Comparison of ENCODE assay signal across 8 cellular contexts in genomic region chr7:108002726-108003590, GRCh38. TPM values are rescaled to one million over a fixed set of nuclear protein-coding genes. Genes with fewer than 3 reads are reported as not detected.
A peak's percentile ranks its signal among the peaks of the same experiment; 100 is the strongest.
DNase-seq lines count a peak whose midpoint lies in the region; ATAC-seq and TF ChIP-seq lines count a peak whose summit lies in the region.

Gene LAMB1, minus strand, starts transcription at chr7:108003161. Its CDS starts 276 bp downstream, at chr7:108002885.

- CTCF ChIA-PET in AG04449 (lab: Yijun Ruan, JAX), result interaction anchor here (0.7 to 5.8 kb wide), 4 partner anchors 9 to 141 kb away, joined by 3 to 32 read pairs (median 4); no protein-coding TSS in a partner anchor

- POLR2A ChIA-PET in AG04449 (lab: Yijun Ruan, JAX), result interaction anchor here (1.3 to 2.9 kb wide), 2 partner anchors 12 to 135 kb away, joined by 4 to 12 read pairs; no protein-coding TSS in a partner anchor

- H3K27me3 ChIP-seq in layer of hippocampus (ENCODE audit: control insufficient read depth, insufficient read depth, low read length), result peaks cover 2% of the 10 kb centered on the region

- peak within 1 kb of the TSS; percentile 38 for H3K27ac ChIP-seq in layer of hippocampus (ENCODE audit: low read depth, low read length)

- no peaks in the 10 kb centered on the region for H3K9me3 Mint-ChIP-seq in stimulated activated effector memory CD8-positive, alpha-beta T cell treated with anti-CD3 and anti-CD28 coated beads, Interleukin-12 subunit alpha, Interleukin-12 subunit beta, amount 100 ng/mL, for 72 hours

- peaks cover 22% of the 10 kb centered on the region for H3K4me1 Mint-ChIP-seq in stimulated activated effector memory CD8-positive, alpha-beta T cell treated with anti-CD3 and anti-CD28 coated beads, Interleukin-12 subunit alpha, Interleukin-12 subunit beta, amount 100 ng/mL, for 72 hours

- H3K27ac Mint-ChIP-seq in stimulated activated effector memory CD8-positive, alpha-beta T cell treated with anti-CD3 and anti-CD28 coated beads, Interleukin-12 subunit alpha, Interleukin-12 subunit beta, amount 100 ng/mL, for 72 hours, result no peak within 1 kb of the TSS

- no peaks in the 10 kb centered on the region for H3K36me3 Mint-ChIP-seq in stimulated activated effector memory CD8-positive, alpha-beta T cell treated with anti-CD3 and anti-CD28 coated beads, Interleukin-12 subunit alpha, Interleukin-12 subunit beta, amount 100 ng/mL, for 72 hours

- no peak for ATAC-seq in stimulated activated effector memory CD8-positive, alpha-beta T cell treated with anti-CD3 and anti-CD28 coated beads, Interleukin-12 subunit alpha, Interleukin-12 subunit beta, amount 100 ng/mL, for 72 hours
- ATAC-seq in HG03097 (IDR thresholded peaks at IDR 0.05; ENCODE audit: low FRiP score, unreplicated experiment), result no peak

- TF ChIP-seq CTCF in AG04449 (IDR thresholded peaks at IDR 0.05; ENCODE audit: insufficient read depth, low read length, missing control alignments), result no peak

- DNase-seq in AG04449 (ENCODE audit: low read depth, low spot score) (no peak), H4 (ENCODE audit: low spot score) (peak; percentile 85), RPMI7951 (ENCODE audit: low read depth) (peak; percentile 83), dedifferentiated amniotic fluid mesenchymal stem cell (ENCODE audit: extremely low spot score) (peak; percentile 48), cerebellar nuclear complex (lab: John Stamatoyannopoulos, UW) (no peak)
- DNase-seq in stimulated activated effector memory CD8-positive, alpha-beta T cell treated with anti-CD3 and anti-CD28 coated beads, Interleukin-12 subunit alpha, Interleukin-12 subunit beta, amount 100 ng/mL, for 72 hours (ENCODE audit: low spot score in 2 of 2), result no peak

- peak within 1 kb of the TSS; percentile 82 for H3K4me3 ChIP-seq in AG04449 (ENCODE audit: low read depth, low read length)

- peak within 1 kb of the TSS; percentile 61 for H3K4me3 Mint-ChIP-seq in stimulated activated effector memory CD8-positive, alpha-beta T cell treated with anti-CD3 and anti-CD28 coated beads, Interleukin-12 subunit alpha, Interleukin-12 subunit beta, amount 100 ng/mL, for 72 hours

RNA-seq across cellular contexts. Expression of gene LAMB1, which starts in this region (rescaled TPM):
- total RNA-seq in H4 (2014; rRNA removed; shearing (Covaris generic)), result 128 and 140 TPM in 2 replicates
- total RNA-seq in RPMI7951 (2014; rRNA removed; shearing (Covaris generic)), result 147 and 157 TPM in 2 replicates

Comparison
In these comparisons a context has a peak if more than half of its experiments do, and no peak if none do; other contexts are left out.
1. DNase-seq: peak in H4 (single experiment), RPMI7951 (single experiment) and dedifferentiated amniotic fluid mesenchymal stem cell (single experiment); none in AG04449 (single experiment), stimulated activated effector memory CD8-positive, alpha-beta T cell treated with anti-CD3 and anti-CD28 coated beads, Interleukin-12 subunit alpha, Interleukin-12 subunit beta, amount 100 ng/mL, for 72 hours (0 of 2) and cerebellar nuclear complex (0 of 2).